ENCODE assay signal across 8 cellular contexts in genomic region chr1:168082008-168082876, GRCh38. TPM values are rescaled to one million over a fixed set of nuclear protein-coding genes. Genes with fewer than 3 reads are reported as not detected.
DNase-seq lines count a peak whose midpoint lies in the region; ATAC-seq and TF ChIP-seq lines count a peak whose summit lies in the region.

No MANE protein-coding gene starts in this region.

- no peaks in the 10 kb centered on the region for H3K9me2 ChIP-seq in MM.1S (replicated peaks; ENCODE audit: insufficient read depth, low read length)

- no peaks in the 10 kb centered on the region for H3K27me3 ChIP-seq in MM.1S (replicated peaks; ENCODE audit: insufficient read depth, low read length)
- H3K27me3 ChIP-seq in tibial nerve = no peaks in the 10 kb centered on the region

- H4K20me1 ChIP-seq in MM.1S (ENCODE audit: insufficient read depth, low read length) = no peaks in the 10 kb centered on the region

- no peaks in the 10 kb centered on the region for H3K27me3 Mint-ChIP-seq in activated T-helper 17 cell treated with anti-CD3 and anti-CD28 coated beads, Interleukin-2, amount 50 U/mL, for 72 hours
- H3K27me3 Mint-ChIP-seq in osteocyte (ENCODE audit: unreplicated experiment) = no peaks in the 10 kb centered on the region

- no peaks in the 10 kb centered on the region for H3K9me3 ChIP-seq in HEK293 (ENCODE audit: control insufficient read depth, insufficient read depth, low read depth, low read length)
- no peaks in the 10 kb centered on the region for H3K9me3 ChIP-seq in MM.1S (replicated peaks; ENCODE audit: insufficient read depth, low read length)
- no peaks in the 10 kb centered on the region for H3K9me3 ChIP-seq in tibial nerve

- TF ChIP-seq CTCF in GM12864 (IDR thresholded peaks at IDR 0.05; ENCODE audit: low read depth, low read length, missing control alignments) (peak; percentile 99), HEK293 (tag by site-specific recombination; IDR thresholded peaks at IDR 0.05) (peak; percentile 76), MM.1S (IDR thresholded peaks at IDR 0.05; ENCODE audit: low read length) (peak; percentile 99), fibroblast of villous mesenchyme (IDR thresholded peaks at IDR 0.05; ENCODE audit: insufficient read depth, low read depth, low read length) (peak; percentile 98), osteocyte (IDR thresholded peaks at IDR 0.05) (peak; percentile 89), tibial nerve (IDR thresholded peaks at IDR 0.05) (peak; percentile 76 to 89 (median 81))

- DNase-seq in GM12864 (ENCODE audit: low read depth) (peak; percentile 16), MM.1S (peak; percentile 82), SHP77 (lab: John Stamatoyannopoulos, UW) (peak; percentile 65 to 73), fibroblast of villous mesenchyme (ENCODE audit: low read depth) (peak; percentile 77), osteocyte (ENCODE audit: extremely low spot score, unreplicated experiment) (peak; percentile 89), tibial nerve (ENCODE audit: low spot score in 2 of 2) (peak; percentile 67 to 78)

- no peak overlapping the region for H3K27ac ChIP-seq in HEK293 (ENCODE audit: extremely low read depth, low read depth, low read length)
- no peak overlapping the region for H3K27ac ChIP-seq in MM.1S (ENCODE audit: low read length)
- peak overlapping the region in 2 of 4 donors; percentile 58 to 68 for H3K27ac ChIP-seq in tibial nerve

- H3K4me3 Mint-ChIP-seq in activated T-helper 17 cell treated with anti-CD3 and anti-CD28 coated beads, Interleukin-2, amount 50 U/mL, for 72 hours = no peak overlapping the region
- H3K4me3 Mint-ChIP-seq in osteocyte (ENCODE audit: unreplicated experiment) = no peak overlapping the region

- H3K27ac Mint-ChIP-seq in activated T-helper 17 cell treated with anti-CD3 and anti-CD28 coated beads, Interleukin-2, amount 50 U/mL, for 72 hours = peak overlapping the region; percentile 1
- H3K27ac Mint-ChIP-seq in osteocyte (ENCODE audit: unreplicated experiment) = peak overlapping the region; percentile 36

- whole genome bisulfite sequencing in tibial nerve, 2 donors = 55 to 91% methylated on average over 5 to 8 of the region's 8 CpGs

- TF ChIP-seq POLR2A in tibial nerve (IDR thresholded peaks at IDR 0.05) = no peak

- H3K4me3 ChIP-seq in GM12864 (ENCODE audit: low read depth, low read length) (no peak overlapping the region), HEK293 (ENCODE audit: low read depth, low read length) (no peak overlapping the region), MM.1S (ENCODE audit: low read length) (no peak overlapping the region), fibroblast of villous mesenchyme (ENCODE audit: low read depth, low read length) (no peak overlapping the region), tibial nerve (no peak overlapping the region)

- no peaks in the 10 kb centered on the region for H3K79me2 ChIP-seq in MM.1S (ENCODE audit: low read length)

- H3K4me1 ChIP-seq in HEK293 (ENCODE audit: control insufficient read depth, insufficient read depth, low read length) (no peaks in the 10 kb centered on the region), MM.1S (ENCODE audit: low read length) (no peaks in the 10 kb centered on the region), tibial nerve (peaks cover 0 to 41% (median 10%) of the 10 kb centered on the region in 4 donors)

- no peaks in the 10 kb centered on the region for H3K36me3 Mint-ChIP-seq in activated T-helper 17 cell treated with anti-CD3 and anti-CD28 coated beads, Interleukin-2, amount 50 U/mL, for 72 hours (ENCODE audit: low read depth)
- H3K36me3 Mint-ChIP-seq in osteocyte (ENCODE audit: unreplicated experiment) = peaks cover 20% of the 10 kb centered on the region

- H3F3A ChIP-seq in MM.1S (ENCODE audit: insufficient read depth, low read length) = no peaks in the 10 kb centered on the region

- H2AFZ ChIP-seq in MM.1S (ENCODE audit: low read length) = no peak overlapping the region; the same call in 1 of the 2 replicates

- H3K9ac ChIP-seq in MM.1S (ENCODE audit: low read length) = no peak overlapping the region

- H3K36me3 ChIP-seq in HEK293 (ENCODE audit: control insufficient read depth in 2 of 2, insufficient read depth in 1 of 2, low read length in 2 of 2) (peaks cover 0 to 42% of the 10 kb centered on the region in 2 experiments; a peak in 1 of 3 replicates), MM.1S (replicated peaks; ENCODE audit: insufficient read depth, low read length) (no peaks in the 10 kb centered on the region), tibial nerve (peaks cover 0 to 31% (median 0%) of the 10 kb centered on the region in 3 donors)

- peak; percentile 87 for ATAC-seq in activated T-helper 17 cell treated with anti-CD3 and anti-CD28 coated beads, Interleukin-2, amount 50 U/mL, for 72 hours (replicated peaks)

- no peaks in the 10 kb centered on the region for H3K9me3 Mint-ChIP-seq in activated T-helper 17 cell treated with anti-CD3 and anti-CD28 coated beads, Interleukin-2, amount 50 U/mL, for 72 hours
- no peaks in the 10 kb centered on the region for H3K9me3 Mint-ChIP-seq in osteocyte (ENCODE audit: unreplicated experiment)

- H3K4me2 ChIP-seq in MM.1S (ENCODE audit: low read depth, low read length) = no peak overlapping the region

- TF ChIP-seq EP300 in tibial nerve (IDR thresholded peaks at IDR 0.05) = no peak

- no peaks in the 10 kb centered on the region for H3K4me1 Mint-ChIP-seq in activated T-helper 17 cell treated with anti-CD3 and anti-CD28 coated beads, Interleukin-2, amount 50 U/mL, for 72 hours
- H3K4me1 Mint-ChIP-seq in osteocyte (ENCODE audit: unreplicated experiment) = peaks cover 12% of the 10 kb centered on the region

- CTCF ChIA-PET in HEK293 (lab: Yijun Ruan, JAX) = interaction anchor here (0.6 to 4.2 kb wide), 60 partner anchors 10 to 518 kb away, joined by 3 to 55 read pairs (median 4); partner anchors contain the start of genes ADCY10, MPC2 and MPZL1

- POLR2A ChIA-PET in HEK293 (lab: Yijun Ruan, JAX) = interaction anchor here (0.8 to 1.6 kb wide), 6 partner anchors 54 to 366 kb away, joined by 3 to 22 read pairs (median 4); partner anchors contain the start of genes ADCY10, DCAF6, MPC2 and MPZL1

TF ChIP-seq in HEK293, 187 proteins besides CTCF, POLR2A, EP300 and RAD21 (continues in another document):
- no peak for TF ChIP-seq ZFP41 (tag by site-specific recombination; IDR thresholded peaks at IDR 0.05; ENCODE audit: borderline replicate concordance)
- 0 out of 2 replicates have a peak, but pooled peaks have one; percentile 29 for TF ChIP-seq ZNF449 (tag by site-specific recombination; IDR thresholded peaks at IDR 0.05)
- TF ChIP-seq ZNF747 (tag by site-specific recombination; IDR thresholded peaks at IDR 0.05) = no peak
- no peak for TF ChIP-seq ZSCAN4 (tag by site-specific recombination; IDR thresholded peaks at IDR 0.05)
- TF ChIP-seq ZNF548 (tag by site-specific recombination; IDR thresholded peaks at IDR 0.05) = no peak
- peak; percentile 88 for TF ChIP-seq ZNF654 (tag by site-specific recombination; IDR thresholded peaks at IDR 0.05; ENCODE audit: low read depth)
- TF ChIP-seq ZBTB10 (tag by site-specific recombination; IDR thresholded peaks at IDR 0.05) = no peak
- TF ChIP-seq ZNF473 (tag by site-specific recombination; IDR thresholded peaks at IDR 0.05) = no peak
- TF ChIP-seq ZNF2 (tag by site-specific recombination; IDR thresholded peaks at IDR 0.05) = peak; percentile 99
- TF ChIP-seq KLF10 (tag by site-specific recombination; IDR thresholded peaks at IDR 0.05) = no peak
- TF ChIP-seq ZNF391 (tag by site-specific recombination; IDR thresholded peaks at IDR 0.05; ENCODE audit: borderline replicate concordance, low read depth) = no peak
- TF ChIP-seq KLF9 (tag by site-specific recombination; IDR thresholded peaks at IDR 0.05; ENCODE audit: low read depth) = no peak

RNA-seq across cellular contexts. Expression of gene GPR161, which starts 54.5 kb away (rescaled TPM):
- total RNA-seq in activated T-helper 17 cell treated with anti-CD3 and anti-CD28 coated beads, Interleukin-2, amount 50 U/mL, for 72 hours = 1 to 10 TPM in 1 of 2 donors, under 1 TPM in 1; 0.93 to 1.1 TPM
- total RNA-seq in fibroblast of villous mesenchyme (11.3 and 13.0 TPM in 2 replicates), osteocyte (36.8 and 38.5 TPM in 2 replicates), tibial nerve (1 to 10 TPM; 2.7 to 9.0 (median 6.6) TPM)

Comparison
In these comparisons a context has a peak if more than half of its experiments do, and no peak if none do; other contexts are left out.
1. DNase-seq: peak in every context shown above with its lines; median percentile 89 in osteocyte; 82 in MM.1S; 77 in fibroblast of villous mesenchyme; 72 in tibial nerve; 69 in SHP77; 16 in GM12864.